Comparison of ENCODE assay signal across 14 cellular contexts in the genomic region with DNA sequence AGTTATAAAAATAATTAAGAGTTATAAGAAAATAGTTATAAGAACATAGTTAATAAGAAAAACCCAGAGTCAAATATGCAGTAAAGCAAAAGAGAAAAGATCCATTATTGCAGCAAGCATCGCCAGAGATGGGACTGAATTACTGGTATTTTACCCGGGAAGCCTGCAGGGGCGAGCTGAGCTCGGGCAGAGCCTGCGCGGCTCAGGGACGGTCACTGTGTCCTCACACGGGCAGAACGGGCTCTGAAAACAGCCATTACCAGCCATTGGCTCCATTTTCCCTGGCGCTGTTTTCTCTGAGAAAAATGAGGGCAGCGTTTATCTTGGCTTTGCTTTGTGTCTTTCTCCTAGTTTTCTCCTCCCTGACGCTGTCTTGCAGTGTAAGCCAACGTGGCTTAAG.
DNase-seq lines count a peak whose midpoint lies in the region; ATAC-seq lines count a peak whose summit lies in the region.
"Had no signal": no experiment of that assay in that cellular context is flagged by ENCODE, and none has a peak within 500 bp of the region (broad histone marks: within the 10 kb centered on the region; RNA-seq: fewer than 3 reads in every experiment).

No MANE protein-coding gene starts in this region.

- peak; percentile 32 for ATAC-seq in sciatic nerve
- ATAC-seq in activated T-cell treated with anti-CD3 and anti-CD28 coated beads, Interleukin-2, amount 50 U/mL, for 4 hours: no peak
- ATAC-seq in GM19023 (IDR thresholded peaks at IDR 0.05; ENCODE audit: unreplicated experiment): no peak
- ATAC-seq: activated CD8-positive, alpha-beta T cell treated with anti-CD3 and anti-CD28 coated beads, Interleukin-2, amount 10 ng/mL, durations not matched to agents 7 days and 5 days; GM12878 had no signal

- H3K4me3 Mint-ChIP-seq in activated T-cell treated with anti-CD3 and anti-CD28 coated beads, Interleukin-2, amount 50 U/mL, for 4 hours: no peak overlapping the region
- no peak overlapping the region for H3K4me3 Mint-ChIP-seq in activated T-cell treated with anti-CD3 and anti-CD28 coated beads, Interleukin-2, amount 50 U/mL, for 24 hours
- H3K4me3 Mint-ChIP-seq: activated CD8-positive, alpha-beta T cell treated with anti-CD3 and anti-CD28 coated beads, Interleukin-2, amount 10 ng/mL, durations not matched to agents 7 days and 5 days; immature natural killer cell had no signal

- intact Hi-C loops in sciatic nerve (cut with DNase I): no loop called here

- no peaks in the 10 kb centered on the region for H3K9me3 Mint-ChIP-seq in activated T-cell treated with anti-CD3 and anti-CD28 coated beads, Interleukin-2, amount 50 U/mL, for 4 hours
- no peaks in the 10 kb centered on the region for H3K9me3 Mint-ChIP-seq in activated T-cell treated with anti-CD3 and anti-CD28 coated beads, Interleukin-2, amount 50 U/mL, for 24 hours

- H3K27ac Mint-ChIP-seq in activated T-cell treated with anti-CD3 and anti-CD28 coated beads, Interleukin-2, amount 50 U/mL, for 24 hours: no peak overlapping the region
- H3K27ac Mint-ChIP-seq: activated CD8-positive, alpha-beta T cell treated with anti-CD3 and anti-CD28 coated beads, Interleukin-2, amount 10 ng/mL, durations not matched to agents 7 days and 5 days; immature natural killer cell had no signal

- peaks cover 7% of the 10 kb centered on the region for H3K27me3 Mint-ChIP-seq in activated T-cell treated with anti-CD3 and anti-CD28 coated beads, Interleukin-2, amount 50 U/mL, for 4 hours (ENCODE audit: low read depth)
- peaks cover 13% of the 10 kb centered on the region for H3K27me3 Mint-ChIP-seq in activated T-cell treated with anti-CD3 and anti-CD28 coated beads, Interleukin-2, amount 50 U/mL, for 24 hours

- H3K4me1 Mint-ChIP-seq in activated T-cell treated with anti-CD3 and anti-CD28 coated beads, Interleukin-2, amount 50 U/mL, for 4 hours (ENCODE audit: low read depth): no peaks in the 10 kb centered on the region
- no peaks in the 10 kb centered on the region for H3K4me1 Mint-ChIP-seq in activated T-cell treated with anti-CD3 and anti-CD28 coated beads, Interleukin-2, amount 50 U/mL, for 24 hours (ENCODE audit: low read depth)

- H3K36me3 Mint-ChIP-seq in activated T-cell treated with anti-CD3 and anti-CD28 coated beads, Interleukin-2, amount 50 U/mL, for 4 hours (ENCODE audit: insufficient read depth): no peaks in the 10 kb centered on the region
- H3K36me3 Mint-ChIP-seq in activated T-cell treated with anti-CD3 and anti-CD28 coated beads, Interleukin-2, amount 50 U/mL, for 24 hours (ENCODE audit: low read depth): no peaks in the 10 kb centered on the region

- DNase-seq in NCI-H460 (ENCODE audit: extremely low read depth, low read depth) (peak; percentile 23), cerebellar cortex (ENCODE audit: low spot score) (peak; percentile 39), left kidney (ENCODE audit: low read depth, low spot score) (peak; percentile 73), sciatic nerve (ENCODE audit: low spot score) (no peak), AG08396 (ENCODE audit: low spot score) (no peak)
- no peak for DNase-seq in activated T-cell treated with anti-CD3 and anti-CD28 coated beads, Interleukin-2, amount 50 U/mL, for 4 hours
- DNase-seq in activated T-cell treated with anti-CD3 and anti-CD28 coated beads, Interleukin-2, amount 50 U/mL, for 24 hours: no peak
- DNase-seq: activated CD8-positive, alpha-beta T cell treated with anti-CD3 and anti-CD28 coated beads, Interleukin-2, amount 10 ng/mL, durations not matched to agents 7 days and 5 days; activated gamma-delta T cell; effector memory CD4-positive, alpha-beta T cell; immature natural killer cell; NCI-H1930 had no signal

Comparison
In these comparisons a context has a peak if more than half of its experiments do, and no peak if none do; other contexts are left out.
1. DNase-seq: peak in NCI-H460 (single experiment), cerebellar cortex (single experiment) and left kidney (single experiment); none in sciatic nerve (single experiment), activated T-cell treated with anti-CD3 and anti-CD28 coated beads, Interleukin-2, amount 50 U/mL, for 4 hours (single experiment), AG08396 (single experiment) and activated T-cell treated with anti-CD3 and anti-CD28 coated beads, Interleukin-2, amount 50 U/mL, for 24 hours (single experiment).